8 cellular contexts compared by ENCODE assay signal in genomic region chr10:50102267-50102666, GRCh38. TPM values are rescaled to one million over a fixed set of nuclear protein-coding genes. Genes with fewer than 3 reads are reported as not detected.
DNase-seq lines count a peak whose midpoint lies in the region; ATAC-seq and TF ChIP-seq lines count a peak whose summit lies in the region.
"Not testable (repeated sequence)": the region's sequence is repeated elsewhere in the genome, so short reads cannot be mapped to it uniquely, and the experiment has no call there.

No MANE protein-coding gene starts in this region.

- not testable (repeated sequence) for H3K4me3 ChIP-seq in fibroblast of villous mesenchyme (ENCODE audit: low read depth, low read length)

- ATAC-seq in GM18858 (IDR thresholded peaks at IDR 0.05; ENCODE audit: unreplicated experiment) (peak; percentile 73), GM19395 (IDR thresholded peaks at IDR 0.05; ENCODE audit: unreplicated experiment) (peak; percentile 83), GM21528 (IDR thresholded peaks at IDR 0.05; ENCODE audit: low FRiP score, unreplicated experiment) (peak; percentile 63), HG02798 (IDR thresholded peaks at IDR 0.05; ENCODE audit: poor library complexity, unreplicated experiment) (peak; percentile 88), HG03097 (IDR thresholded peaks at IDR 0.05; ENCODE audit: low FRiP score, unreplicated experiment) (peak; percentile 75), HG03558 (IDR thresholded peaks at IDR 0.05; ENCODE audit: extremely low read depth, unreplicated experiment) (peak; percentile 75)

- not testable (repeated sequence) for TF ChIP-seq CTCF in fibroblast of villous mesenchyme (IDR thresholded peaks at IDR 0.05; ENCODE audit: insufficient read depth, low read depth, low read length)

- DNase-seq in COLO829 (ENCODE audit: low spot score) = peak; percentile 0
- peak; percentile 6 for DNase-seq in fibroblast of villous mesenchyme (ENCODE audit: low read depth)

RNA-seq across cellular contexts. Expression of gene WASHC2A, which starts 34.5 kb away (rescaled TPM):
- 57.3 and 62.6 TPM in 2 replicates for total RNA-seq in fibroblast of villous mesenchyme
